In the genomic region with DNA sequence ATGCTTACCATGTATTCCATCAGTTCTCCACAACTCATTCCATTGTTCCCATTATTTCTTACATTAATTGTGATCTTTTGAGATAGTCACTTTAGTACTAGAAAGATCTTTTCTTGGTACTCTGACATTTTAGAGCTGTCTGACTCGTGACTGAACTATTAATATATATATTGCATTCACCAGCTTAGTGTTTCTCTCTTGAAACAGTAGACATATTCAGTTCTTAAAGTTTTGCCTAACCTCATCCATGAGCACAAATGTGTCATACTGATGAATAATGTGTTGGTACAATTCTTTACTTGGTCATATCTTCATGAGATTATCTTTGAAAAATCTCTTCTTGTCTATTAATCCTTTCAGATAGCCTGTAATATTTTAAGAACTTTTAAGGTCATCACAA, we compare ENCODE assay signal across 32 cellular contexts.
DNase-seq lines count a peak whose midpoint lies in the region; ATAC-seq and TF ChIP-seq lines count a peak whose summit lies in the region.
"Had no signal": no experiment of that assay in that cellular context is flagged by ENCODE, and none has a peak within 500 bp of the region (broad histone marks: within the 10 kb centered on the region; RNA-seq: fewer than 3 reads in every experiment).

No MANE protein-coding gene starts in this region.

- DNase-seq in mammary epithelial cell (peak; percentile 62), MCF 10A (ENCODE audit: unreplicated experiment) (no peak), SK-N-SH (no peak), fibroblast of peridontal ligament (ENCODE audit: extremely low read depth) (peak; percentile 46), cortex of kidney (lab: John Stamatoyannopoulos, UW) (no peak), SIG-M5 treated with dmso at 0.1 percent for 504 hours (lab: John Stamatoyannopoulos, UW; ENCODE audit: unreplicated experiment) (no peak), NCI-H2081 (lab: John Stamatoyannopoulos, UW) (no peak)
- DNase-seq: activated CD4-positive, alpha-beta memory T cell treated with anti-CD3 and anti-CD28 coated beads, Interleukin-2, amount 10 ng/mL, durations not matched to agents 7 days and 5 days; activated CD8-positive, alpha-beta memory T cell treated with anti-CD3 and anti-CD28 coated beads, Interleukin-2, amount 50 U/mL, for 48 hours; activated naive CD4-positive, alpha-beta T cell treated with anti-CD3 and anti-CD28 coated beads, Interleukin-2, amount 10 ng/mL, durations not matched to agents 7 days and 5 days; Calu3; DMS79 treated with DMSO at 0.1 percent for 48 hours; dorsolateral prefrontal cortex; glutamatergic neuron; kidney; MG63; NCI-H1417; NCI-H446; NCI-H748 treated with DMSO at 0.1 percent for 48 hours; posterior cingulate gyrus; stimulated activated CD4-positive, alpha-beta T cell treated with anti-CD3 and anti-CD28 coated beads, Interleukin-1b, Interleukin-23, amount 100 ng/mL, for 48 hours; testis had no signal

- H3K36me3 Mint-ChIP-seq in MCF 10A (ENCODE audit: insufficient read depth, unreplicated experiment): peaks cover 13% of the 10 kb centered on the region

- TF ChIP-seq RAD21 in SK-N-SH (IDR thresholded peaks at IDR 0.05; ENCODE audit: low read length): no peak

- no peaks in the 10 kb centered on the region for H3K4me1 Mint-ChIP-seq in MCF 10A (ENCODE audit: insufficient read depth, unreplicated experiment)

- BruUV-seq in mammary epithelial cell (replicated peaks; lab: Mats Ljungman, UMichigan): no TSS peak
- no TSS peak for BruUV-seq in MCF 10A (replicated peaks; lab: Mats Ljungman, UMichigan)

- H3K27me3 Mint-ChIP-seq in MCF 10A (ENCODE audit: insufficient read depth, unreplicated experiment): no peaks in the 10 kb centered on the region
- H3K27me3 Mint-ChIP-seq: activated CD4-positive, alpha-beta memory T cell treated with anti-CD3 and anti-CD28 coated beads, Interleukin-2, amount 10 ng/mL, durations not matched to agents 7 days and 5 days; activated naive CD4-positive, alpha-beta T cell treated with anti-CD3 and anti-CD28 coated beads, Interleukin-2, amount 10 ng/mL, durations not matched to agents 7 days and 5 days; brain; stimulated activated naive CD8-positive, alpha-beta T cell treated with anti-CD3 and anti-CD28 coated beads, Interleukin-15, Interleukin-2, amounts not matched to agents 100 ng/mL and 50 ng/mL, for 24 hours had no signal

- H3K79me2 ChIP-seq in mammary epithelial cell (ENCODE audit: insufficient read depth, low read length): no peaks in the 10 kb centered on the region
- H3K79me2 ChIP-seq in SK-N-SH (ENCODE audit: insufficient read depth): no peaks in the 10 kb centered on the region

- TF ChIP-seq CTCF in mammary epithelial cell (conservative IDR thresholded peaks at IDR 0.05 in 1 of 2, IDR thresholded peaks at IDR 0.05 in 1 of 2; ENCODE audit: extremely low read depth in 1 of 2, insufficient read depth in 1 of 2, low read depth in 1 of 2, low read length in 2 of 2): no peak
- TF ChIP-seq CTCF in MCF 10A (IDR thresholded peaks at IDR 0.05; ENCODE audit: unreplicated experiment): no peak
- no peak for TF ChIP-seq CTCF in SK-N-SH (IDR thresholded peaks at IDR 0.05)

- dilution Hi-C loops in mammary epithelial cell (cut with HindIII; ENCODE audit: low sequenced_read_pairs): no loop called here

- H3K4me1 ChIP-seq in mammary epithelial cell (ENCODE audit: insufficient read depth, low read length) (peaks cover 11% of the 10 kb centered on the region), SK-N-SH (ENCODE audit: control insufficient read depth in 1 of 2, insufficient read depth in 2 of 2, low read depth in 1 of 2, low read length in 1 of 2) (no peaks in the 10 kb centered on the region; a peak in 1 of 4 replicates)
- H3K4me1 ChIP-seq: right atrium auricular region, testis had no signal

- no peak for ATAC-seq in GM18498 (IDR thresholded peaks at IDR 0.05; ENCODE audit: unreplicated experiment)

- no peak overlapping the region for H3K27ac Mint-ChIP-seq in MCF 10A (ENCODE audit: low read depth, unreplicated experiment)
- H3K27ac Mint-ChIP-seq: activated CD4-positive, alpha-beta memory T cell treated with anti-CD3 and anti-CD28 coated beads, Interleukin-2, amount 10 ng/mL, durations not matched to agents 7 days and 5 days; activated naive CD4-positive, alpha-beta T cell treated with anti-CD3 and anti-CD28 coated beads, Interleukin-2, amount 10 ng/mL, durations not matched to agents 7 days and 5 days; activated T-helper 1 cell treated with anti-CD3 and anti-CD28 coated beads, Interleukin-12 subunit alpha, Interleukin-12 subunit beta, Interleukin-2, Interleukin-4 antibody, amounts not matched to agents 30 ng/mL and 10 ng/mL and 1 ng/mL, durations not matched to agents 14 hours and 24 hours and 36 hours; CD14-positive monocyte; mesothelial cell of epicardium; stimulated activated naive CD8-positive, alpha-beta T cell treated with anti-CD3 and anti-CD28 coated beads, Interleukin-15, Interleukin-2, amounts not matched to agents 100 ng/mL and 50 ng/mL, for 24 hours; T-helper 1 cell treated with Interleukin-12 subunit alpha and Interleukin-12 subunit beta and Interleukin-4 antibody, amounts not matched to agents 30 μg/mL and 1 μg/mL, for 36 hours had no signal

- no peaks in the 10 kb centered on the region for H3K9me2 ChIP-seq in SK-N-SH

- no peak overlapping the region for H3K9ac ChIP-seq in mammary epithelial cell (ENCODE audit: insufficient read depth, low read length)
- no peak overlapping the region for H3K9ac ChIP-seq in SK-N-SH

- intact Hi-C loops in mammary epithelial cell (cut with micrococcal nuclease): no loop called here
- intact Hi-C loops in MCF 10A (cut with micrococcal nuclease): no loop called here

- no peaks in the 10 kb centered on the region for H3K27me3 ChIP-seq in mammary epithelial cell (ENCODE audit: insufficient read depth, low read length)
- H3K27me3 ChIP-seq in SK-N-SH (ENCODE audit: insufficient read depth): no peaks in the 10 kb centered on the region
- H3K27me3 ChIP-seq: dorsolateral prefrontal cortex, MG63, right atrium auricular region, testis had no signal

- H3K4me3 Mint-ChIP-seq in MCF 10A (ENCODE audit: unreplicated experiment): no peak overlapping the region
- H3K4me3 Mint-ChIP-seq: activated CD4-positive, alpha-beta memory T cell treated with anti-CD3 and anti-CD28 coated beads, Interleukin-2, amount 10 ng/mL, durations not matched to agents 7 days and 5 days; activated naive CD4-positive, alpha-beta T cell treated with anti-CD3 and anti-CD28 coated beads, Interleukin-2, amount 10 ng/mL, durations not matched to agents 7 days and 5 days; activated T-helper 1 cell treated with anti-CD3 and anti-CD28 coated beads, Interleukin-12 subunit alpha, Interleukin-12 subunit beta, Interleukin-2, Interleukin-4 antibody, amounts not matched to agents 30 ng/mL and 10 ng/mL and 1 ng/mL, durations not matched to agents 14 hours and 24 hours and 36 hours; CD14-positive monocyte; mesothelial cell of epicardium; stimulated activated naive CD8-positive, alpha-beta T cell treated with anti-CD3 and anti-CD28 coated beads, Interleukin-15, Interleukin-2, amounts not matched to agents 100 ng/mL and 50 ng/mL, for 24 hours; T-helper 1 cell treated with Interleukin-12 subunit alpha and Interleukin-12 subunit beta and Interleukin-4 antibody, amounts not matched to agents 30 μg/mL and 1 μg/mL, for 36 hours had no signal

- in situ Hi-C loops in mammary epithelial cell (cut with MboI; ENCODE audit: low sequenced_read_pairs in 2 of 2): no loop called here

- no peak overlapping the region for H3K4me2 ChIP-seq in mammary epithelial cell (ENCODE audit: insufficient read depth, low read depth, low read length)
- no peak overlapping the region for H3K4me2 ChIP-seq in SK-N-SH

- 55% methylated on average over 1 of the region's 1 CpG for WGBS in mammary epithelial cell (ENCODE audit: low coverage, missing lambda C conversion rate)
- WGBS in SK-N-SH (ENCODE audit: low lambda C conversion rate): 82% methylated on average over 1 of the region's 1 CpG

- peaks cover 3% of the 10 kb centered on the region for H3K36me3 ChIP-seq in mammary epithelial cell (ENCODE audit: insufficient read depth, low read length)
- peaks cover 10 to 27% of the 10 kb centered on the region in 2 experiments for H3K36me3 ChIP-seq in SK-N-SH (replicated peaks in 1 of 2; ENCODE audit: control insufficient read depth in 1 of 2, insufficient read depth in 2 of 2, low read length in 1 of 2)
- H3K36me3 ChIP-seq: right atrium auricular region had no signal

- TF ChIP-seq EP300 in SK-N-SH (IDR thresholded peaks at IDR 0.05; ENCODE audit: borderline replicate concordance in 1 of 2, low read depth in 1 of 2, low read length in 1 of 2): peak in 1 of 2 experiments; percentile 21; a peak in 1 of 4 replicates

- peaks cover 13% of the 10 kb centered on the region for H3F3A ChIP-seq in SK-N-SH (replicated peaks; ENCODE audit: insufficient read depth)

- H3K9me3 ChIP-seq in mammary epithelial cell (replicated peaks; ENCODE audit: insufficient read depth, low read length) (no peaks in the 10 kb centered on the region), SK-N-SH (no peaks in the 10 kb centered on the region)
- H3K9me3 ChIP-seq: MG63, right atrium auricular region, testis had no signal

- no peak overlapping the region for H2AFZ ChIP-seq in mammary epithelial cell (ENCODE audit: low read depth, low read length)
- H2AFZ ChIP-seq in SK-N-SH (ENCODE audit: low read depth): no peak overlapping the region

- H4K20me1 ChIP-seq in mammary epithelial cell (ENCODE audit: insufficient read depth, low read length) (no peaks in the 10 kb centered on the region), SK-N-SH (ENCODE audit: insufficient read depth) (no peaks in the 10 kb centered on the region)

- CTCF ChIA-PET in mammary epithelial cell (lab: Charles Lee; ENCODE audit: low non-redundant PET) (no interaction called here), MCF 10A (lab: Yijun Ruan, JAX) (interaction anchor here (0.7 kb wide), 1 partner anchor 366 kb away, joined by 3 read pairs; no protein-coding TSS in a partner anchor), SK-N-SH (lab: Yijun Ruan, JAX) (interaction anchor here (1.2 kb wide), 1 partner anchor 16 kb away, joined by 3 read pairs; no protein-coding TSS in a partner anchor)

- H3K9me3 Mint-ChIP-seq in MCF 10A (ENCODE audit: unreplicated experiment): no peaks in the 10 kb centered on the region
- H3K9me3 Mint-ChIP-seq: activated CD4-positive, alpha-beta memory T cell treated with anti-CD3 and anti-CD28 coated beads, Interleukin-2, amount 10 ng/mL, durations not matched to agents 7 days and 5 days; activated T-helper 1 cell treated with anti-CD3 and anti-CD28 coated beads, Interleukin-12 subunit alpha, Interleukin-12 subunit beta, Interleukin-2, Interleukin-4 antibody, amounts not matched to agents 30 ng/mL and 10 ng/mL and 1 ng/mL, durations not matched to agents 14 hours and 24 hours and 36 hours; mesothelial cell of epicardium; stimulated activated naive CD8-positive, alpha-beta T cell treated with anti-CD3 and anti-CD28 coated beads, Interleukin-15, Interleukin-2, amounts not matched to agents 100 ng/mL and 50 ng/mL, for 24 hours; T-helper 1 cell treated with Interleukin-12 subunit alpha and Interleukin-12 subunit beta and Interleukin-4 antibody, amounts not matched to agents 30 μg/mL and 1 μg/mL, for 36 hours had no signal

- H3K27ac ChIP-seq in mammary epithelial cell (ENCODE audit: insufficient read depth, low read depth, low read length) (no peak overlapping the region), SK-N-SH (ENCODE audit: low read depth in 2 of 2, low read length in 1 of 2) (peak overlapping the region in 1 of 2 experiments; percentile 19; a peak in 2 of 4 replicates)
- H3K27ac ChIP-seq: right atrium auricular region, RWPE1, SK-N-MC, testis had no signal

- no peak overlapping the region for H3K4me3 ChIP-seq in mammary epithelial cell (replicated peaks in 1 of 3; ENCODE audit: insufficient read depth in 1 of 3, low read depth in 2 of 3, low read length in 3 of 3)
- no peak overlapping the region for H3K4me3 ChIP-seq in SK-N-SH (ENCODE audit: low read depth in 2 of 2, low read length in 1 of 2)
- H3K4me3 ChIP-seq: dorsolateral prefrontal cortex, MG63, right atrium auricular region, SK-N-MC, testis had no signal

- POLR2A ChIA-PET in MCF 10A (lab: Yijun Ruan, JAX) (no interaction called here), SK-N-SH (lab: Yijun Ruan, JAX) (no interaction called here)

Comparison
In these comparisons a context has a peak if more than half of its experiments do, and no peak if none do; other contexts are left out.
1. DNase-seq: peak in mammary epithelial cell (single experiment) and fibroblast of peridontal ligament (single experiment); none in MCF 10A (single experiment), SK-N-SH (single experiment), cortex of kidney (single experiment), SIG-M5 treated with dmso at 0.1 percent for 504 hours (single experiment) and NCI-H2081 (0 of 2).